14 cellular contexts compared by ENCODE assay signal in the genomic region with DNA sequence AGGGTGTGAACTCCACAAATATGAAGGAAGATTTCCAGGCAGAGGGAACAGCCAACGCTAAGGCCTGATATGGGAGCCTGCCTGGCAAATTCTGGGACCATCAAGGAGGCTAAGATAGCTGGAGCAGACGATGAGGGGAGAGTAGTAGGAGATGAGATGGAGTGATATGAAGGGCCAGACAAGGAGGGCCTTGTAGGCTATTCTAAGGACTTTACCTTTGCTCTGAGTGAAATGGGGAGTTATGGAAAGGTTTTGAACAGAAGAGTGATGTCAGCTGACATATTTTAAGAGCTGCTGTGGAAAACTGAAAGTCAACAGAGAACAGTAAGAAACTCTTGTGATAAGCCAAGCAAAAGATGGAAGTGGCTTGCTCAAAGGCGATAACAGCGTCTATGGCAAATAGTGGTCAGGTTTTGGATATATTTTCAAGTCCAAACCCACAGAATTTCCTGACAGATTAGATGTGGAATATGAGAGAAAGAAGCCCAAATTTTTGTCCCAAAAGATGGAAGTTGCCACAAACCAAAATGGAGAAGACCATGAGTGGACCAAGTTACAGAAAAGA. TPM values are rescaled to one million over a fixed set of nuclear protein-coding genes. Genes with fewer than 3 reads are reported as not detected.
DNase-seq lines count a peak whose midpoint lies in the region; ATAC-seq and TF ChIP-seq lines count a peak whose summit lies in the region.
"Had no signal": no experiment of that assay in that cellular context is flagged by ENCODE, and none has a peak within 500 bp of the region (broad histone marks: within the 10 kb centered on the region; RNA-seq: fewer than 3 reads in every experiment).

No MANE protein-coding gene starts in this region.

- peak overlapping the region in 1 of 2 donors; percentile 99 for H3K27ac ChIP-seq in left lung

- no peak for ATAC-seq in stimulated activated effector memory CD8-positive, alpha-beta T cell treated with anti-CD3 and anti-CD28 coated beads, Interleukin-12 subunit alpha, Interleukin-12 subunit beta, amount 100 ng/mL, for 72 hours
- ATAC-seq in left lung = no peak

- H3K27ac Mint-ChIP-seq in Caco-2 (ENCODE audit: unreplicated experiment) (peak overlapping the region; percentile 96), chondrocyte (ENCODE audit: unreplicated experiment) (peak overlapping the region; percentile 33)
- no peak overlapping the region for H3K27ac Mint-ChIP-seq in stimulated activated effector memory CD8-positive, alpha-beta T cell treated with anti-CD3 and anti-CD28 coated beads, Interleukin-12 subunit alpha, Interleukin-12 subunit beta, amount 100 ng/mL, for 72 hours

- H3K4me3 Mint-ChIP-seq in Caco-2 (ENCODE audit: unreplicated experiment) (no peak overlapping the region), chondrocyte (ENCODE audit: unreplicated experiment) (no peak overlapping the region)
- peak overlapping the region; percentile 91 for H3K4me3 Mint-ChIP-seq in stimulated activated effector memory CD8-positive, alpha-beta T cell treated with anti-CD3 and anti-CD28 coated beads, Interleukin-12 subunit alpha, Interleukin-12 subunit beta, amount 100 ng/mL, for 72 hours

- H3K4me1 Mint-ChIP-seq in Caco-2 (ENCODE audit: low read depth, unreplicated experiment) = no peaks in the 10 kb centered on the region
- H3K4me1 Mint-ChIP-seq in chondrocyte (ENCODE audit: low read depth) = peaks cover 25% of the 10 kb centered on the region
- peaks cover 31% of the 10 kb centered on the region for H3K4me1 Mint-ChIP-seq in stimulated activated effector memory CD8-positive, alpha-beta T cell treated with anti-CD3 and anti-CD28 coated beads, Interleukin-12 subunit alpha, Interleukin-12 subunit beta, amount 100 ng/mL, for 72 hours

- H3K36me3 ChIP-seq in Caco-2 (ENCODE audit: control insufficient read depth, insufficient read depth, low read length) = no peaks in the 10 kb centered on the region
- no peaks in the 10 kb centered on the region for H3K36me3 ChIP-seq in left lung

- DNase-seq in Caco-2 (no peak), OCI-M1 (lab: John Stamatoyannopoulos, UW) (peak; percentile 87), chondrocyte (ENCODE audit: low spot score) (no peak), HuH-7.5 (ENCODE audit: low spot score) (no peak), left lung (no peak)
- no peak for DNase-seq in stimulated activated effector memory CD8-positive, alpha-beta T cell treated with anti-CD3 and anti-CD28 coated beads, Interleukin-12 subunit alpha, Interleukin-12 subunit beta, amount 100 ng/mL, for 72 hours (ENCODE audit: low spot score in 2 of 2)
- DNase-seq in stimulated activated CD4-positive, alpha-beta T cell treated with anti-CD3 and anti-CD28 coated beads, Interleukin-4, amount 100 ng/mL, for 4 hours = no peak
- DNase-seq: activated CD4-positive, alpha-beta T cell treated with anti-CD3 and anti-CD28 coated beads for 48 hours; DMS53; IMR-90; MM.1S; posterior cingulate gyrus had no signal

- no TSS peak for BruUV-seq in Caco-2 (replicated peaks; lab: Mats Ljungman, UMichigan)

- no peak for TF ChIP-seq CTCF in Caco-2 (IDR thresholded peaks at IDR 0.05; ENCODE audit: insufficient read depth in 1 of 2, low read depth in 1 of 2, low read length in 1 of 2, severe bottlenecking in 1 of 2, unreplicated experiment in 1 of 2)
- no peak for TF ChIP-seq CTCF in chondrocyte (IDR thresholded peaks at IDR 0.05)
- TF ChIP-seq CTCF in left lung (IDR thresholded peaks at IDR 0.05) = no peak

- H3K9me3 ChIP-seq in Caco-2 (no peaks in the 10 kb centered on the region), left lung (no peaks in the 10 kb centered on the region)

- no peak overlapping the region for H3K4me3 ChIP-seq in Caco-2 (ENCODE audit: low read depth, low read length)
- no peak overlapping the region for H3K4me3 ChIP-seq in left lung
- H3K4me3 ChIP-seq: lung, SK-N-MC had no signal

- POLR2A ChIA-PET in Caco-2 (lab: Charles Lee) = no interaction called here

- H3K27me3 Mint-ChIP-seq in Caco-2 (ENCODE audit: insufficient read depth, unreplicated experiment) = no peaks in the 10 kb centered on the region
- no peaks in the 10 kb centered on the region for H3K27me3 Mint-ChIP-seq in chondrocyte (ENCODE audit: low read depth)

- H3K36me3 Mint-ChIP-seq in Caco-2 (ENCODE audit: insufficient read depth, unreplicated experiment) (peaks cover 16% of the 10 kb centered on the region), chondrocyte (ENCODE audit: low read depth) (no peaks in the 10 kb centered on the region)
- H3K36me3 Mint-ChIP-seq in stimulated activated effector memory CD8-positive, alpha-beta T cell treated with anti-CD3 and anti-CD28 coated beads, Interleukin-12 subunit alpha, Interleukin-12 subunit beta, amount 100 ng/mL, for 72 hours = peaks cover 17% of the 10 kb centered on the region

- H3K27me3 ChIP-seq in Caco-2 (replicated peaks; ENCODE audit: control insufficient read depth, insufficient read depth, low read length) (no peaks in the 10 kb centered on the region), left lung (no peaks in the 10 kb centered on the region)

- intact Hi-C loops in Caco-2 (cut with micrococcal nuclease; ENCODE audit: unreplicated experiment) = loop anchor here (2.0 to 5.0 kb wide), 2 partner anchors 75 to 136 kb away; a partner anchor contains a TSS
- intact Hi-C loops in left lung (cut with DNase I) = no loop called here

- H3K9me3 Mint-ChIP-seq in Caco-2 (ENCODE audit: unreplicated experiment) (peaks cover 13% of the 10 kb centered on the region), chondrocyte (ENCODE audit: low read depth) (no peaks in the 10 kb centered on the region)
- no peaks in the 10 kb centered on the region for H3K9me3 Mint-ChIP-seq in stimulated activated effector memory CD8-positive, alpha-beta T cell treated with anti-CD3 and anti-CD28 coated beads, Interleukin-12 subunit alpha, Interleukin-12 subunit beta, amount 100 ng/mL, for 72 hours

- CTCF ChIA-PET in Caco-2 (lab: Charles Lee) = no interaction called here

- H3K4me1 ChIP-seq in Caco-2 (peaks cover 9% of the 10 kb centered on the region; the same call in 1 of the 2 replicates), left lung (peaks cover 9 to 30% of the 10 kb centered on the region in 2 donors)

RNA-seq across cellular contexts. Expression of a gene that starts 2.1 kb away (rescaled TPM):
- total RNA-seq in Caco-2 (2022) = 49.6 and 51.2 TPM in 2 replicates
- 41.3 to 47.4 TPM (median 42.6 TPM) in 3 replicates for total RNA-seq in chondrocyte
- total RNA-seq in left lung = 10 to 100 TPM; 54.2 to 58.2 TPM
